Comparison of ENCODE assay signal across 22 cellular contexts in genomic region chr4:13645075-13645474, GRCh38. TPM values are rescaled to one million over a fixed set of nuclear protein-coding genes. Genes with fewer than 3 reads are reported as not detected.
DNase-seq lines count a peak whose midpoint lies in the region; ATAC-seq, FAIRE-seq and TF ChIP-seq lines count a peak whose summit lies in the region.
"Had no signal": no experiment of that assay in that cellular context is flagged by ENCODE, and none has a peak within 500 bp of the region (broad histone marks: within the 10 kb centered on the region; RNA-seq: fewer than 3 reads in every experiment).

No MANE protein-coding gene starts in this region.

- CTCF ChIA-PET in HCT116 (lab: Charles Lee) = interaction anchor here (1.4 kb wide), 1 partner anchor 9 kb away, joined by 7 read pairs; no protein-coding TSS in a partner anchor

- no peak overlapping the region for H3K27ac ChIP-seq in HCT116 (ENCODE audit: low read depth, low read length)
- no peak overlapping the region for H3K27ac ChIP-seq in WERI-Rb-1
- no peak overlapping the region for H3K27ac ChIP-seq in fibroblast of lung (ENCODE audit: insufficient read depth, low read length)
- H3K27ac ChIP-seq in pancreas = no peak overlapping the region
- H3K27ac ChIP-seq: coronary artery, KMS-11, prostate gland had no signal

- H3K79me2 ChIP-seq in HCT116 (ENCODE audit: insufficient read depth, low read length) (no peaks in the 10 kb centered on the region), fibroblast of lung (ENCODE audit: control insufficient read depth, insufficient read depth, low read length) (no peaks in the 10 kb centered on the region)

- H4K20me1 ChIP-seq in HCT116 (ENCODE audit: insufficient read depth) = no peaks in the 10 kb centered on the region
- no peaks in the 10 kb centered on the region for H4K20me1 ChIP-seq in fibroblast of lung (ENCODE audit: control insufficient read depth, extremely low read depth, insufficient read depth, low read length)

- ATAC-seq in HCT116 (peak; percentile 67), pancreas (no peak), HG02763 (IDR thresholded peaks at IDR 0.05; ENCODE audit: unreplicated experiment) (no peak)

- DNase-seq in BE2C (no peak), HCT116 (ENCODE audit: low read depth, low spot score) (no peak), WERI-Rb-1 (no peak), fibroblast of lung (ENCODE audit: low read depth in 2 of 2) (no peak), NCI-H1105 treated with DMSO at 0.1 percent for 48 hours (lab: John Stamatoyannopoulos, UW) (no peak), NCI-H774 (lab: John Stamatoyannopoulos, UW) (no peak), pancreas (no peak)
- DNase-seq: ACHN; activated gamma-delta T cell; activated T-cell treated with anti-CD3 and anti-CD28 coated beads, Interleukin-2, amount 50 U/mL, for 1 hour; C1 segment of cervical spinal cord; Caco-2; kidney glomerular epithelial cell; NCI-H187; OCI-M1; Right ventricle myocardium superior had no signal

- TF ChIP-seq RAD21 in HCT116 (IDR thresholded peaks at IDR 0.05; ENCODE audit: low read depth) = no peak

- TF ChIP-seq CTCF in BE2C (IDR thresholded peaks at IDR 0.05; ENCODE audit: low read depth, low read length) (peak; percentile 32), HCT116 (IDR thresholded peaks at IDR 0.05 in 2 of 3, conservative IDR thresholded peaks at IDR 0.05 in 1 of 3; ENCODE audit: borderline replicate concordance in 1 of 3, insufficient read depth in 1 of 3, low read depth in 2 of 3, low read length in 2 of 3) (peak in 2 of 3 experiments; percentile 36 to 46; a peak in 4 of 6 replicates), WERI-Rb-1 (IDR thresholded peaks at IDR 0.05; ENCODE audit: low read depth, low read length) (peak; percentile 24; the same call in 1 of the 2 replicates), fibroblast of lung (conservative IDR thresholded peaks at IDR 0.05 in 1 of 2, IDR thresholded peaks at IDR 0.05 in 1 of 2; ENCODE audit: low read depth in 1 of 2, low read length in 2 of 2) (peak; percentile 6 to 11), pancreas (IDR thresholded peaks at IDR 0.05) (no peak)

- FAIRE-seq in pancreas (lab: Jason Lieb, UNC) = no peak
- FAIRE-seq: HTR-8/SVneo had no signal

- no peaks in the 10 kb centered on the region for H3K9me2 ChIP-seq in HCT116 (ENCODE audit: insufficient read depth)

- H3K4me2 ChIP-seq in HCT116 (ENCODE audit: low read length) (no peak overlapping the region), fibroblast of lung (ENCODE audit: extremely low read depth, insufficient read depth, low read length) (no peak overlapping the region)
- H3K4me2 ChIP-seq: KMS-11 had no signal

- intact Hi-C loops in HCT116 (cut with micrococcal nuclease) = no loop called here
- intact Hi-C loops in pancreas (cut with DNase I) = no loop called here

- no TSS peak for BruUV-seq in HCT116 (replicated peaks; lab: Mats Ljungman, UMichigan)

- H3K36me3 ChIP-seq in BE2C (no peaks in the 10 kb centered on the region), HCT116 (ENCODE audit: control insufficient read depth in 1 of 2, insufficient read depth in 2 of 2, low read length in 2 of 2) (no peaks in the 10 kb centered on the region), WERI-Rb-1 (no peaks in the 10 kb centered on the region), fibroblast of lung (ENCODE audit: control insufficient read depth, insufficient read depth, low read length) (no peaks in the 10 kb centered on the region), pancreas (no peaks in the 10 kb centered on the region)
- H3K36me3 ChIP-seq: prostate gland had no signal

- H3K4me3 ChIP-seq in BE2C (ENCODE audit: low read depth, low read length) (no peak overlapping the region), HCT116 (replicated peaks in 1 of 2; ENCODE audit: low read depth in 1 of 2, low read length in 2 of 2) (no peak overlapping the region), WERI-Rb-1 (ENCODE audit: low read depth, low read length) (no peak overlapping the region), fibroblast of lung (replicated peaks in 1 of 4; ENCODE audit: control extremely low read depth in 1 of 4, insufficient read depth in 1 of 4, low read depth in 3 of 4, low read length in 4 of 4) (no peak overlapping the region), pancreas (no peak overlapping the region)
- H3K4me3 ChIP-seq: coronary artery, lung, prostate gland had no signal

- WGBS in pancreas, 2 donors = 78 to 84% methylated on average over 1 of the region's 1 CpG

- no peaks in the 10 kb centered on the region for H3K9me3 ChIP-seq in BE2C
- H3K9me3 ChIP-seq in HCT116 (ENCODE audit: control insufficient read depth in 1 of 2, insufficient read depth in 1 of 2, low read depth in 1 of 2, low read length in 2 of 2) = no peaks in the 10 kb centered on the region
- H3K9me3 ChIP-seq in WERI-Rb-1 (ENCODE audit: severe bottlenecking) = no peaks in the 10 kb centered on the region
- H3K9me3 ChIP-seq in fibroblast of lung (ENCODE audit: control insufficient read depth, insufficient read depth, low read depth, low read length) = no peaks in the 10 kb centered on the region
- no peaks in the 10 kb centered on the region for H3K9me3 ChIP-seq in pancreas
- H3K9me3 ChIP-seq: Caco-2, prostate gland had no signal

- no peaks in the 10 kb centered on the region for H3K4me1 ChIP-seq in BE2C
- H3K4me1 ChIP-seq in HCT116 (ENCODE audit: control insufficient read depth in 1 of 2, insufficient read depth in 2 of 2, low read length in 2 of 2) = peaks cover 0 to 6% of the 10 kb centered on the region in 2 experiments; a peak in 2 of 4 replicates
- H3K4me1 ChIP-seq in fibroblast of lung (ENCODE audit: control insufficient read depth, extremely low read depth, insufficient read depth, low read length) = peaks cover 5% of the 10 kb centered on the region
- no peaks in the 10 kb centered on the region for H3K4me1 ChIP-seq in pancreas
- H3K4me1 ChIP-seq: Caco-2, prostate gland had no signal

- H2AFZ ChIP-seq in HCT116 (ENCODE audit: low read depth, low read length, poor library complexity, severe bottlenecking) (no peak overlapping the region), fibroblast of lung (ENCODE audit: low read length) (no peak overlapping the region)

- no peak for TF ChIP-seq POLR2A in HCT116 (IDR thresholded peaks at IDR 0.05; ENCODE audit: borderline replicate concordance, extremely low read depth, insufficient read depth, insufficient read length)

- POLR2A ChIA-PET in HCT116 (lab: Charles Lee) = no interaction called here

- RAD21 ChIA-PET in HCT116 (lab: Charles Lee; ENCODE audit: low non-redundant PET in 1 of 2, low total read pairs in 2 of 2, uncharacterized antibody in 2 of 2, unreplicated experiment in 2 of 2) = no interaction called here

- H3K27me3 ChIP-seq in BE2C (peaks cover 15% of the 10 kb centered on the region), HCT116 (ENCODE audit: insufficient read depth, low read length) (0 out of 2 replicates have a peak, but pooled peaks cover 5% of the 10 kb centered on the region), WERI-Rb-1 (ENCODE audit: insufficient read depth, low read depth, severe bottlenecking) (no peaks in the 10 kb centered on the region), fibroblast of lung (ENCODE audit: control insufficient read depth, insufficient read depth, low read length) (no peaks in the 10 kb centered on the region), pancreas (no peaks in the 10 kb centered on the region)

- H3K9ac ChIP-seq in HCT116 (ENCODE audit: low read length) (no peak overlapping the region), fibroblast of lung (ENCODE audit: insufficient read depth, low read length) (no peak overlapping the region)
- H3K9ac ChIP-seq: KMS-11 had no signal

TF ChIP-seq in HCT116, 20 proteins besides CTCF, POLR2A, EP300 and RAD21 (continues in another document):
- TF ChIP-seq EZH2phosphoT487 (IDR thresholded peaks at IDR 0.05; ENCODE audit: borderline replicate concordance) (no peak), ZBTB33 (IDR thresholded peaks at IDR 0.05; ENCODE audit: extremely low read depth, insufficient replicate concordance, low read length) (no peak), ELF1 (IDR thresholded peaks at IDR 0.05; ENCODE audit: borderline replicate concordance, low read depth) (no peak), SIN3A (IDR thresholded peaks at IDR 0.05; ENCODE audit: low read depth) (no peak), ZNF274 (IDR thresholded peaks at IDR 0.05; ENCODE audit: low read depth, low read length) (no peak), POLR2AphosphoS5 (IDR thresholded peaks at IDR 0.05; ENCODE audit: low read depth, low read length) (no peak), ATF3 (IDR thresholded peaks at IDR 0.05) (no peak), EZH2 (IDR thresholded peaks at IDR 0.05) (no peak), TCF7L2 (IDR thresholded peaks at IDR 0.05; ENCODE audit: borderline replicate concordance, extremely low read depth, insufficient read depth, insufficient read length) (no peak), ZFX (IDR thresholded peaks at IDR 0.05) (no peak), SRF (IDR thresholded peaks at IDR 0.05; ENCODE audit: low read depth) (no peak), EGR1 (IDR thresholded peaks at IDR 0.05; ENCODE audit: low read depth) (no peak), FOSL1 (IDR thresholded peaks at IDR 0.05; ENCODE audit: low read depth) (no peak)

RNA-seq across cellular contexts. Expression of gene BOD1L1, which starts 17.6 kb away (rescaled TPM):
- 55.9 TPM for polyA plus RNA-seq in BE2C (2012; ENCODE audit: insufficient read depth, insufficient read length, low read depth)
- total RNA-seq in HCT116 (2021; ENCODE audit: unreplicated experiment) = 22.4 TPM
- polyA plus RNA-seq in HCT116 (2012) = 9.4 and 10.5 TPM in 2 replicates
- total RNA-seq in fibroblast of lung = 26.5 and 34.3 TPM in 2 replicates
- polyA plus RNA-seq in fibroblast of lung = 18.2 and 20.1 TPM in 2 replicates
- polyA plus RNA-seq in fibroblast of lung (2012) = 14.0 and 18.3 TPM in 2 replicates
- polyA minus RNA-seq in fibroblast of lung (ENCODE audit: low replicate concordance) = 6.3 and 9.6 TPM in 2 replicates
- 10 to 100 TPM in 4 of 6 donors, 1 to 10 TPM in 2; 8.4 to 18.4 (median 12.1) TPM for total RNA-seq in pancreas
- polyA plus RNA-seq in pancreas = 1 to 10 TPM; 6.5 to 9.3 TPM

Comparison
In these comparisons a context has a peak if more than half of its experiments do, and no peak if none do; other contexts are left out.
1. CTCF ChIP-seq: peak in BE2C (single experiment), HCT116 (2 of 3), WERI-Rb-1 (single experiment) and fibroblast of lung (2 of 2); none in pancreas (0 of 4).